Comparison of ENCODE assay signal across 9 cellular contexts in genomic region chr14:50955373-50956043, GRCh38. TPM values are rescaled to one million over a fixed set of nuclear protein-coding genes. Genes with fewer than 3 reads are reported as not detected.
A peak's percentile ranks its signal among the peaks of the same experiment; 100 is the strongest.
DNase-seq lines count a peak whose midpoint lies in the region; ATAC-seq and TF ChIP-seq lines count a peak whose summit lies in the region.
"Had no signal": no experiment of that assay in that cellular context is flagged by ENCODE, and none has a peak within 500 bp of the region (broad histone marks: within the 10 kb centered on the region; RNA-seq: fewer than 3 reads in every experiment).

No MANE protein-coding gene starts in this region.

- H3K36me3 ChIP-seq in OCI-LY7 (ENCODE audit: insufficient read depth, low read length) (no peaks in the 10 kb centered on the region), lung (ENCODE audit: control insufficient read depth in 2 of 2, insufficient read depth in 2 of 2, low read length in 2 of 2) (no peaks in the 10 kb centered on the region), tibial nerve (no peaks in the 10 kb centered on the region)
- H3K36me3 ChIP-seq in CD4-positive, alpha-beta memory T cell (ENCODE audit: insufficient read depth, low read length): no peaks in the 10 kb centered on the region

- H3K4me1 ChIP-seq in OCI-LY7 (ENCODE audit: insufficient read depth, low read length, poor library complexity, severe bottlenecking) (no peaks in the 10 kb centered on the region), lung (ENCODE audit: control insufficient read depth in 2 of 2, insufficient read depth in 2 of 2, low read length in 2 of 2) (no peaks in the 10 kb centered on the region), tibial nerve (peaks cover 0 to 13% (median 4%) of the 10 kb centered on the region in 4 donors)
- H3K4me1 ChIP-seq in CD4-positive, alpha-beta memory T cell (ENCODE audit: insufficient read depth, low read length): no peaks in the 10 kb centered on the region

- TF ChIP-seq EP300 in tibial nerve (IDR thresholded peaks at IDR 0.05): no peak

- H3K27ac Mint-ChIP-seq in CD4-positive, alpha-beta memory T cell: peak overlapping the region in 1 of 7 donors; percentile 60
- H3K27ac Mint-ChIP-seq: T-helper 1 cell treated with Interleukin-12 subunit alpha and Interleukin-12 subunit beta and Interleukin-4 antibody, amounts not matched to agents 30 μg/mL and 1 μg/mL, for 36 hours had no signal

- POLR2A ChIA-PET in OCI-LY7 (lab: Charles Lee): interaction anchor here (0.6 to 1.2 kb wide), 2 partner anchors 31 to 1482 kb away, joined by 4 read pairs; no protein-coding TSS in a partner anchor
- POLR2A ChIA-PET in CD4-positive, alpha-beta memory T cell (lab: Charles Lee; ENCODE audit: partially characterized antibody): no interaction called here

- no peaks in the 10 kb centered on the region for H3K36me3 Mint-ChIP-seq in CD4-positive, alpha-beta memory T cell

- WGBS in lung, 2 donors: 78 to 86% methylated on average over 5 of the region's 5 CpGs
- 80 to 88% methylated on average over 4 to 5 of the region's 5 CpGs for WGBS in tibial nerve, 2 donors

- CTCF ChIA-PET in OCI-LY7 (lab: Charles Lee; ENCODE audit: unreplicated experiment): interaction anchor here (0.6 to 1.0 kb wide), 2 partner anchors 51 to 322 kb away, joined by 3 read pairs; no protein-coding TSS in a partner anchor
- CTCF ChIA-PET in CD4-positive, alpha-beta memory T cell (lab: Charles Lee; ENCODE audit: partially characterized antibody): interaction anchor here (1.4 kb wide), 1 partner anchor 9 kb away, joined by 3 read pairs; no protein-coding TSS in a partner anchor

- in situ Hi-C loops in Caki2 (cut with HindIII; ENCODE audit: low pct_unique_long_range_greater_than_20kb, low sequenced_read_pairs): no loop called here

- no peaks in the 10 kb centered on the region for H3K79me2 ChIP-seq in OCI-LY7 (ENCODE audit: insufficient read depth, low read depth, low read length)

- no peak overlapping the region for H3K4me2 ChIP-seq in OCI-LY7 (ENCODE audit: low read length)

- no peaks in the 10 kb centered on the region for H3K27me3 ChIP-seq in lung (ENCODE audit: control insufficient read depth, insufficient read depth)
- H3K27me3 ChIP-seq in tibial nerve: no peaks in the 10 kb centered on the region
- H3K27me3 ChIP-seq in CD4-positive, alpha-beta memory T cell (ENCODE audit: insufficient read depth, low read length): no peaks in the 10 kb centered on the region

- no peaks in the 10 kb centered on the region for H3K9me2 ChIP-seq in OCI-LY7 (ENCODE audit: insufficient read depth, low read length)

- H2AFZ ChIP-seq in OCI-LY7 (ENCODE audit: low read length): 0 out of 2 replicates have a peak overlapping the region, but pooled peaks have one; percentile 13

- H3K27ac ChIP-seq in OCI-LY7 (ENCODE audit: low read depth, low read length, poor library complexity, severe bottlenecking) (no peak overlapping the region), lung (ENCODE audit: low read depth in 1 of 2, low read length in 1 of 2) (peak overlapping the region in 1 of 2 donors; percentile 66), tibial nerve (peak overlapping the region in 2 of 4 donors; percentile 59 to 71)
- H3K27ac ChIP-seq in CD4-positive, alpha-beta memory T cell (ENCODE audit: low read depth, low read length): no peak overlapping the region

- no peaks in the 10 kb centered on the region for H4K20me1 ChIP-seq in OCI-LY7 (ENCODE audit: insufficient read depth, low read length)

- peaks cover 0 to 3% of the 10 kb centered on the region in 2 donors for H3K27me3 Mint-ChIP-seq in CD4-positive, alpha-beta memory T cell

- H3K4me3 ChIP-seq in OCI-LY7 (ENCODE audit: low read depth, low read length, poor library complexity, severe bottlenecking) (no peak overlapping the region), choroid plexus epithelial cell (ENCODE audit: low read depth, low read length) (no peak overlapping the region), lung (no peak overlapping the region), tibial nerve (no peak overlapping the region)
- no peak overlapping the region for H3K4me3 ChIP-seq in CD4-positive, alpha-beta memory T cell (ENCODE audit: low read length in 2 of 2)

- DNase-seq in Caki2 (ENCODE audit: low read depth) (peak; percentile 96), HK-2 (ENCODE audit: unreplicated experiment) (peak; percentile 85), OCI-LY7 (ENCODE audit: low spot score) (peak; percentile 25), choroid plexus epithelial cell (ENCODE audit: low read depth) (peak; percentile 97), lung (ENCODE audit: low spot score) (peak; percentile 54), tibial nerve (ENCODE audit: low spot score in 2 of 2) (peak; percentile 31 to 61)
- no peak for DNase-seq in CD4-positive, alpha-beta memory T cell

- no peak overlapping the region for H3K4me3 Mint-ChIP-seq in CD4-positive, alpha-beta memory T cell
- H3K4me3 Mint-ChIP-seq: T-helper 1 cell treated with Interleukin-12 subunit alpha and Interleukin-12 subunit beta and Interleukin-4 antibody, amounts not matched to agents 30 μg/mL and 1 μg/mL, for 36 hours had no signal

- no peaks in the 10 kb centered on the region for H3K4me1 Mint-ChIP-seq in CD4-positive, alpha-beta memory T cell

- intact Hi-C loops in OCI-LY7 (cut with micrococcal nuclease; ENCODE audit: unreplicated experiment): loop anchor here (1.0 to 10.0 kb wide), 2 partner anchors 139 to 265 kb away; partner anchors contain the start of gene TRIM9
- intact Hi-C loops in CD4-positive, alpha-beta memory T cell (cut with micrococcal nuclease): no loop called here

- ATAC-seq in lung (ENCODE audit: insufficient read depth, low FRiP score) (peak; percentile 86), GM18498 (IDR thresholded peaks at IDR 0.05; ENCODE audit: unreplicated experiment) (no peak)

- H3K9me3 Mint-ChIP-seq in CD4-positive, alpha-beta memory T cell: no peaks in the 10 kb centered on the region
- H3K9me3 Mint-ChIP-seq: T-helper 1 cell treated with Interleukin-12 subunit alpha and Interleukin-12 subunit beta and Interleukin-4 antibody, amounts not matched to agents 30 μg/mL and 1 μg/mL, for 36 hours had no signal

- TF ChIP-seq POLR2A in tibial nerve (IDR thresholded peaks at IDR 0.05): no peak

- H3K9me3 ChIP-seq in OCI-LY7 (ENCODE audit: low read length) (no peaks in the 10 kb centered on the region), lung (ENCODE audit: control insufficient read depth in 2 of 2, insufficient read depth in 1 of 2, low read length in 1 of 2) (no peaks in the 10 kb centered on the region), tibial nerve (no peaks in the 10 kb centered on the region)
- H3K9me3 ChIP-seq in CD4-positive, alpha-beta memory T cell (ENCODE audit: control insufficient read depth in 1 of 2, low read length in 2 of 2): no peaks in the 10 kb centered on the region

- peak; percentile 47 for TF ChIP-seq CTCF in OCI-LY7 (conservative IDR thresholded peaks at IDR 0.05; ENCODE audit: low read length)
- peak; percentile 67 for TF ChIP-seq CTCF in choroid plexus epithelial cell (conservative IDR thresholded peaks at IDR 0.05; ENCODE audit: low read depth, low read length)
- TF ChIP-seq CTCF in lung (IDR thresholded peaks at IDR 0.05; ENCODE audit: control extremely low read depth, extremely low read depth): peak; percentile 0
- peak in 1 of 5 experiments; percentile 19 for TF ChIP-seq CTCF in tibial nerve (IDR thresholded peaks at IDR 0.05)

- no TSS peak for BruUV-seq in OCI-LY7 (replicated peaks; lab: Mats Ljungman, UMichigan)

RNA-seq across cellular contexts. Expression of gene PYGL, which starts 11.2 kb away (rescaled TPM):
- total RNA-seq in Caki2 (2014; rRNA removed; shearing (Covaris generic); ENCODE audit: low replicate concordance): 21.7 and 30.3 TPM in 2 replicates
- total RNA-seq in OCI-LY7 (2014; rRNA removed; shearing (Covaris generic)): 2.8 and 12.2 TPM in 2 replicates
- 2.6 and 3.3 TPM in 2 replicates for total RNA-seq in OCI-LY7 (2022)
- total RNA-seq in lung: 10 to 100 TPM; 41.2 to 49.4 TPM
- 10 to 100 TPM; 18.7 to 85.4 TPM for polyA plus RNA-seq in lung
- total RNA-seq in tibial nerve: 100 to 1,000 TPM in 1 of 4 donors, 10 to 100 TPM in 3; 50.0 to 112 (median 74.3) TPM
- total RNA-seq in CD4-positive, alpha-beta memory T cell: under 1 TPM; 0.61 to 0.72 TPM
- polyA plus RNA-seq in CD4-positive, alpha-beta memory T cell: not detected

Comparison
In these comparisons a context has a peak if more than half of its experiments do, and no peak if none do; other contexts are left out.
1. DNase-seq: peak in Caki2 (single experiment), HK-2 (single experiment), OCI-LY7 (single experiment), choroid plexus epithelial cell (single experiment), lung (single experiment) and tibial nerve (2 of 2); none in CD4-positive, alpha-beta memory T cell (0 of 5).